17 cellular contexts compared by ENCODE assay signal in the genomic region with DNA sequence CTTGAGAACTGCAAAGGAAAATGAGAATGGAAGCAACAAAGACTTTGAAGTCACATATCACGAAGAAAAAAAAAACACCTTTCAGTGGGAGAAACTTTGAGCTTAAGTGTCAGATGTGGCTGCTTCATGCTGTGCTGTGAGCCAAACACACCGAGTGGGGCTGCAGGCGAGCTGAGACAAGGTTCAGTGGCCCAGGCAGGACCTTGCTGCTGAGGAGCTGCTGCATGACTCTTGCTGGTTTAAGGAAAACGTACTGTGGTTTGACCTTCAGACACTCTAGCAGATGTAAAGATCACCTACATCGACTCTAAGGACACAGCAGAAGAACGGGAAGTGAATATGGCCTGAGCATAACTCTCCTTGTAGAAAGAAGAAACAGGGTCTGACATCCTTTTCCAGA.
"Had no signal": no experiment of that assay in that cellular context is flagged by ENCODE, and none has a peak within 500 bp of the region (broad histone marks: within the 10 kb centered on the region; RNA-seq: fewer than 3 reads in every experiment).

No MANE protein-coding gene starts in this region.

- H3K4me3 Mint-ChIP-seq: dendritic cell treated with granulocyte-macrophage colony-stimulating factor and Interleukin-4, amounts not matched to agents 40 ng/mL and 50 ng/mL, for 4 days; endodermal cell; naive thymus-derived CD8-positive, alpha-beta T cell; nephron progenitor cell had no signal

- H3K27ac Mint-ChIP-seq: dendritic cell treated with granulocyte-macrophage colony-stimulating factor and Interleukin-4, amounts not matched to agents 40 ng/mL and 50 ng/mL, for 4 days; endodermal cell; nephron progenitor cell had no signal

- H3K4me1 Mint-ChIP-seq: endodermal cell had no signal

- DNase-seq: effector CD8-positive, alpha-beta T cell; endodermal cell; foreskin fibroblast; gastrocnemius medialis; head of caudate nucleus; left ventricle myocardium superior; lower lobe of right lung; naive thymus-derived CD8-positive, alpha-beta T cell; nephron progenitor cell; nucleus accumbens; stimulated activated CD4-positive, alpha-beta T cell treated with anti-CD3 and anti-CD28 coated beads, Interleukin-12 subunit alpha, Interleukin-12 subunit beta, amount 100 ng/mL, for 4 hours; stimulated activated CD4-positive, alpha-beta T cell treated with anti-CD3 and anti-CD28 coated beads, Interleukin-1b, Interleukin-23, amount 100 ng/mL, for 48 hours; stimulated activated CD4-positive, alpha-beta T cell treated with anti-CD3 and anti-CD28 coated beads, Interleukin-4, amount 100 ng/mL, for 1 hour; stimulated activated CD8-positive, alpha-beta memory T cell treated with anti-CD3 and anti-CD28 coated beads, Interleukin-4, amount 100 ng/mL, for 48 hours; stimulated activated naive CD4-positive, alpha-beta T cell treated with Interleukin-2 at 50 U/mL for 16 hours; upper lobe of left lung had no signal
